ENCODE assay signal across 20 cellular contexts in genomic region chr16:77922355-77922754, GRCh38.
DNase-seq lines count a peak whose midpoint lies in the region; ATAC-seq and TF ChIP-seq lines count a peak whose summit lies in the region.
"Had no signal": no experiment of that assay in that cellular context is flagged by ENCODE, and none has a peak within 500 bp of the region (broad histone marks: within the 10 kb centered on the region; RNA-seq: fewer than 3 reads in every experiment).

No MANE protein-coding gene starts in this region.

- H3K36me3 ChIP-seq in GM23338 (ENCODE audit: insufficient read depth) (no peaks in the 10 kb centered on the region), neural cell (ENCODE audit: insufficient read depth, low read length) (no peaks in the 10 kb centered on the region)
- H3K36me3 ChIP-seq: BE2C; BLaER1 treated with 17β-estradiol and CSF1 and Interleukin-3, amounts not matched to agents 10 nM and 100 nM; HAP-1 had no signal

- H3K27ac ChIP-seq in right cardiac atrium (ENCODE audit: low read length) (no peak overlapping the region), GM23338 (ENCODE audit: low read depth) (no peak overlapping the region), neural cell (ENCODE audit: low read length) (peak overlapping the region; percentile 88)
- H3K27ac ChIP-seq: BLaER1 treated with 17β-estradiol and CSF1 and Interleukin-3, amounts not matched to agents 10 nM and 100 nM had no signal

- H3K27ac Mint-ChIP-seq in GM23338, result no peak overlapping the region
- H3K27ac Mint-ChIP-seq in activated T-helper 2 cell treated with anti-CD3 and anti-CD28 coated beads, Interferon-gamma antibody, Interleukin-2, Interleukin-4, amounts not matched to agents 10 μg/mL and 5 μg/mL and 100 μg/mL, durations not matched to agents 14 hours and 24 hours and 36 hours, result no peak overlapping the region
- H3K27ac Mint-ChIP-seq: CD14-positive monocyte; CD4-positive, alpha-beta T cell; CD8-positive, alpha-beta memory T cell had no signal

- H3K4me3 ChIP-seq in right cardiac atrium (ENCODE audit: low read length) (no peak overlapping the region), GM23338 (no peak overlapping the region), neural cell (ENCODE audit: low read length) (peak overlapping the region; percentile 22)
- H3K4me3 ChIP-seq: BLaER1 treated with 17β-estradiol and CSF1 and Interleukin-3, amounts not matched to agents 10 nM and 100 nM; GM12878; HAP-1 had no signal

- no peak overlapping the region for H3K4me3 Mint-ChIP-seq in GM23338
- no peak overlapping the region for H3K4me3 Mint-ChIP-seq in activated T-helper 2 cell treated with anti-CD3 and anti-CD28 coated beads, Interferon-gamma antibody, Interleukin-2, Interleukin-4, amounts not matched to agents 10 μg/mL and 5 μg/mL and 100 μg/mL, durations not matched to agents 14 hours and 24 hours and 36 hours (ENCODE audit: low read depth)
- H3K4me3 Mint-ChIP-seq: CD14-positive monocyte; CD4-positive, alpha-beta T cell; CD8-positive, alpha-beta memory T cell had no signal

- H3K79me2 ChIP-seq in GM23338 (replicated peaks; ENCODE audit: insufficient read depth), result no peaks in the 10 kb centered on the region
- H3K79me2 ChIP-seq in neural cell (replicated peaks; ENCODE audit: insufficient read depth, low read length), result no peaks in the 10 kb centered on the region

- 0 out of 2 replicates have a peak overlapping the region, but pooled peaks have one; percentile 14 for H3K4me2 ChIP-seq in GM23338
- H3K4me2 ChIP-seq in neural cell (ENCODE audit: low read length), result peak overlapping the region; percentile 5
- H3K4me2 ChIP-seq: BLaER1 treated with 17β-estradiol and CSF1 and Interleukin-3, amounts not matched to agents 10 nM and 100 nM had no signal

- H3K27me3 ChIP-seq in right cardiac atrium (ENCODE audit: control insufficient read depth, insufficient read depth) (no peaks in the 10 kb centered on the region), GM23338 (ENCODE audit: insufficient read depth) (no peaks in the 10 kb centered on the region), neural cell (ENCODE audit: insufficient read depth, low read depth, low read length) (no peaks in the 10 kb centered on the region)
- H3K27me3 ChIP-seq: BE2C; BLaER1 treated with 17β-estradiol and CSF1 and Interleukin-3, amounts not matched to agents 10 nM and 100 nM had no signal

- H3K36me3 Mint-ChIP-seq in GM23338 (ENCODE audit: low read depth), result no peaks in the 10 kb centered on the region
- H3K36me3 Mint-ChIP-seq in activated T-helper 2 cell treated with anti-CD3 and anti-CD28 coated beads, Interferon-gamma antibody, Interleukin-2, Interleukin-4, amounts not matched to agents 10 μg/mL and 5 μg/mL and 100 μg/mL, durations not matched to agents 14 hours and 24 hours and 36 hours (ENCODE audit: low read depth), result no peaks in the 10 kb centered on the region
- H3K36me3 Mint-ChIP-seq: CD14-positive monocyte; CD8-positive, alpha-beta memory T cell had no signal

- H3K4me1 Mint-ChIP-seq in GM23338, result peaks cover 36% of the 10 kb centered on the region
- H3K4me1 Mint-ChIP-seq in activated T-helper 2 cell treated with anti-CD3 and anti-CD28 coated beads, Interferon-gamma antibody, Interleukin-2, Interleukin-4, amounts not matched to agents 10 μg/mL and 5 μg/mL and 100 μg/mL, durations not matched to agents 14 hours and 24 hours and 36 hours (ENCODE audit: low read depth), result no peaks in the 10 kb centered on the region
- H3K4me1 Mint-ChIP-seq: CD14-positive monocyte; CD8-positive, alpha-beta memory T cell had no signal

- TF ChIP-seq CTCF in GM23338 (conservative IDR thresholded peaks at IDR 0.05; ENCODE audit: low read depth in 2 of 2), result no peak
- no peak for TF ChIP-seq CTCF in neural cell (IDR thresholded peaks at IDR 0.05; ENCODE audit: poor library complexity, severe bottlenecking)

- WGBS in right cardiac atrium, result 62% methylated on average over 5 of the region's 5 CpGs

- H3F3A ChIP-seq in GM23338 (replicated peaks; ENCODE audit: low read depth) (no peaks in the 10 kb centered on the region), neural cell (ENCODE audit: insufficient read depth, low read length, poor library complexity, severe bottlenecking) (no peaks in the 10 kb centered on the region)

- no peaks in the 10 kb centered on the region for H3K9me3 ChIP-seq in right cardiac atrium (ENCODE audit: control insufficient read depth, low read length)
- H3K9me3 ChIP-seq in neural cell (ENCODE audit: low read length), result no peaks in the 10 kb centered on the region
- H3K9me3 ChIP-seq: BE2C; BLaER1 treated with 17β-estradiol and CSF1 and Interleukin-3, amounts not matched to agents 10 nM and 100 nM; HAP-1 had no signal

- H3K9ac ChIP-seq in neural cell (ENCODE audit: low read length), result peak overlapping the region; percentile 55
- H3K9ac ChIP-seq: BLaER1 treated with 17β-estradiol and CSF1 and Interleukin-3, amounts not matched to agents 10 nM and 100 nM had no signal

- no peaks in the 10 kb centered on the region for H4K20me1 ChIP-seq in GM23338 (replicated peaks; ENCODE audit: insufficient read depth)
- H4K20me1 ChIP-seq in neural cell (ENCODE audit: insufficient read depth), result no peaks in the 10 kb centered on the region
- H4K20me1 ChIP-seq: BLaER1 treated with 17β-estradiol and CSF1 and Interleukin-3, amounts not matched to agents 10 nM and 100 nM had no signal

- peak; percentile 49 for ATAC-seq in Right ventricle myocardium superior (ENCODE audit: poor library complexity)
- ATAC-seq in right cardiac atrium, result no peak
- ATAC-seq in GM23338, result no peak
- no peak for ATAC-seq in GM18870 (IDR thresholded peaks at IDR 0.05; ENCODE audit: unreplicated experiment)
- ATAC-seq: GM12878 had no signal

- DNase-seq in Right ventricle myocardium superior (no peak), right cardiac atrium (no peak), GM23338 (ENCODE audit: low spot score) (no peak)
- DNase-seq in activated T-helper 2 cell treated with anti-CD3 and anti-CD28 coated beads, Interferon-gamma antibody, Interleukin-2, Interleukin-4, amounts not matched to agents 10 μg/mL and 5 μg/mL and 100 μg/mL, durations not matched to agents 14 hours and 24 hours and 36 hours (ENCODE audit: low spot score), result no peak
- DNase-seq: ACHN; AML-193; BE2C; CD4-positive, alpha-beta T cell; CD8-positive, alpha-beta memory T cell; DMS 273 treated with DMSO at 0.1 percent for 48 hours; DMS79; EL; GDM1; GOT3 had no signal

- no peaks in the 10 kb centered on the region for H3K9me2 ChIP-seq in GM23338 (ENCODE audit: insufficient read depth)
- no peaks in the 10 kb centered on the region for H3K9me2 ChIP-seq in neural cell (ENCODE audit: insufficient read depth, low read length)

- no peak for TF ChIP-seq RAD21 in neural cell (conservative IDR thresholded peaks at IDR 0.05)

- peaks cover 4% of the 10 kb centered on the region for H3K4me1 ChIP-seq in right cardiac atrium (ENCODE audit: control insufficient read depth, insufficient read depth, low read length)
- peaks cover 27% of the 10 kb centered on the region for H3K4me1 ChIP-seq in GM23338 (ENCODE audit: insufficient read depth)
- H3K4me1 ChIP-seq: BE2C; BLaER1 treated with 17β-estradiol and CSF1 and Interleukin-3, amounts not matched to agents 10 nM and 100 nM; HAP-1 had no signal

- H2AFZ ChIP-seq in GM23338, result no peak overlapping the region
- H2AFZ ChIP-seq in neural cell (ENCODE audit: low read depth, low read length), result no peak overlapping the region

- no peaks in the 10 kb centered on the region for H3K9me3 Mint-ChIP-seq in GM23338
- H3K9me3 Mint-ChIP-seq in activated T-helper 2 cell treated with anti-CD3 and anti-CD28 coated beads, Interferon-gamma antibody, Interleukin-2, Interleukin-4, amounts not matched to agents 10 μg/mL and 5 μg/mL and 100 μg/mL, durations not matched to agents 14 hours and 24 hours and 36 hours, result no peaks in the 10 kb centered on the region
- H3K9me3 Mint-ChIP-seq: CD4-positive, alpha-beta T cell; CD8-positive, alpha-beta memory T cell had no signal

- peak; percentile 100 for TF ChIP-seq EP300 in neural cell (conservative IDR thresholded peaks at IDR 0.05; ENCODE audit: poor library complexity, severe bottlenecking)

- intact Hi-C loops in Right ventricle myocardium superior (cut with DNase I), result no loop called here
- intact Hi-C loops in right cardiac atrium (cut with DNase I), result no loop called here
- intact Hi-C loops in activated T-helper 2 cell treated with anti-CD3 and anti-CD28 coated beads, Interferon-gamma antibody, Interleukin-2, Interleukin-4, amounts not matched to agents 10 μg/mL and 5 μg/mL and 100 μg/mL, durations not matched to agents 14 hours and 24 hours and 36 hours (cut with micrococcal nuclease), result no loop called here

- H3K27me3 Mint-ChIP-seq in GM23338 (ENCODE audit: insufficient read depth, low read depth, poor library complexity), result peaks cover 4% of the 10 kb centered on the region
- H3K27me3 Mint-ChIP-seq in activated T-helper 2 cell treated with anti-CD3 and anti-CD28 coated beads, Interferon-gamma antibody, Interleukin-2, Interleukin-4, amounts not matched to agents 10 μg/mL and 5 μg/mL and 100 μg/mL, durations not matched to agents 14 hours and 24 hours and 36 hours (ENCODE audit: low read depth), result peaks cover 3% of the 10 kb centered on the region

TF ChIP-seq in GM23338, 12 proteins besides CTCF, POLR2A, EP300 and RAD21 (continues in another document):
- TF ChIP-seq ZNF331 (CRISPR knock-in tag; IDR thresholded peaks at IDR 0.05; ENCODE audit: low read depth), result no peak

TF ChIP-seq in neural cell, 6 proteins besides CTCF, POLR2A, EP300 and RAD21 (continues in another document):
- peak; percentile 33 for TF ChIP-seq SMC3 (conservative IDR thresholded peaks at IDR 0.05; ENCODE audit: poor library complexity)
- TF ChIP-seq MXI1 (conservative IDR thresholded peaks at IDR 0.05; ENCODE audit: poor library complexity, severe bottlenecking), result no peak
